11 cellular contexts compared by ENCODE assay signal in genomic region chr19:2337329-2337707, GRCh38. TPM values are rescaled to one million over a fixed set of nuclear protein-coding genes. Genes with fewer than 3 reads are reported as not detected.
DNase-seq lines count a peak whose midpoint lies in the region; ATAC-seq and TF ChIP-seq lines count a peak whose summit lies in the region.
"Had no signal": no experiment of that assay in that cellular context is flagged by ENCODE, and none has a peak within 500 bp of the region (broad histone marks: within the 10 kb centered on the region; RNA-seq: fewer than 3 reads in every experiment).

No MANE protein-coding gene starts in this region.

- H3K14ac ChIP-seq in IMR-90 (replicated peaks; ENCODE audit: low read depth, low read length) = no peak overlapping the region

- H2AFZ ChIP-seq in IMR-90 (replicated peaks; ENCODE audit: low read length, poor library complexity) = no peak overlapping the region

- H3K56ac ChIP-seq in IMR-90 (ENCODE audit: extremely low read depth, insufficient read depth, low read length) = no peak overlapping the region

- H3K36me3 ChIP-seq in IMR-90 (ENCODE audit: control insufficient read depth, insufficient read depth, low read length) = peaks cover 17% of the 10 kb centered on the region

- POLR2A ChIA-PET in IMR-90 (lab: Charles Lee; ENCODE audit: unreplicated experiment) = no interaction called here

- no peak overlapping the region for H2BK120ac ChIP-seq in IMR-90 (ENCODE audit: low read depth, low read length)

- no peak overlapping the region for H2AK9ac ChIP-seq in IMR-90 (replicated peaks; ENCODE audit: low read depth, low read length, poor library complexity)

- dilution Hi-C loops in IMR-90 (cut with HindIII; ENCODE audit: low sequenced_read_pairs, unreplicated experiment) = no loop called here

- TF ChIP-seq RAD21 in IMR-90 (IDR thresholded peaks at IDR 0.05; ENCODE audit: low read length) = no peak

- no peak overlapping the region for H4K8ac ChIP-seq in IMR-90 (ENCODE audit: low read depth in 2 of 2, low read length in 2 of 2)

- CTCF ChIA-PET in IMR-90 (lab: Yijun Ruan, JAX) = no interaction called here

- no peak overlapping the region for H3K9ac ChIP-seq in IMR-90 (ENCODE audit: low read depth, low read length)

- H4K20me1 ChIP-seq in IMR-90 (ENCODE audit: insufficient read depth, low read length) = peaks cover 28% of the 10 kb centered on the region

- no peak overlapping the region for H2BK15ac ChIP-seq in IMR-90 (ENCODE audit: low read depth, low read length)

- peaks cover 13% of the 10 kb centered on the region for H3K9me1 ChIP-seq in IMR-90 (ENCODE audit: insufficient read depth, low read length)

- H2BK5ac ChIP-seq in IMR-90 (ENCODE audit: low read depth, low read length, poor library complexity, severe bottlenecking) = no peak overlapping the region

- H4K5ac ChIP-seq in IMR-90 (ENCODE audit: low read depth, low read length) = no peak overlapping the region

- intact Hi-C loops in IMR-90 (cut with micrococcal nuclease) (no loop called here), dorsolateral prefrontal cortex (cut with DNase I) (no loop called here)

- H3K27me3 ChIP-seq in IMR-90 (ENCODE audit: control insufficient read depth, insufficient read depth, low read length) (no peaks in the 10 kb centered on the region), dorsolateral prefrontal cortex (no peaks in the 10 kb centered on the region)

- no peak overlapping the region for H2AK5ac ChIP-seq in IMR-90 (ENCODE audit: low read depth, low read length)

- DNase-seq in Ammon's horn (ENCODE audit: low spot score) (peak; percentile 76), IMR-90 (peak; percentile 43), dorsolateral prefrontal cortex (peak in 9 of 10 donors; percentile 60 to 78 (median 75)), midbrain (lab: John Stamatoyannopoulos, UW) (peak; percentile 64), SKM-1 (lab: John Stamatoyannopoulos, UW; ENCODE audit: unreplicated experiment) (no peak), SIG-M5 treated with dmso at 0.1 percent for 504 hours (lab: John Stamatoyannopoulos, UW; ENCODE audit: unreplicated experiment) (no peak)
- DNase-seq: CD4-positive, CD25-positive, alpha-beta regulatory T cell; cerebellar nuclear complex had no signal

- no peak overlapping the region for H4K91ac ChIP-seq in IMR-90 (ENCODE audit: insufficient read depth, low read depth, low read length)

- no peak overlapping the region for H3K4me2 ChIP-seq in IMR-90 (ENCODE audit: low read depth, low read length)

- H3K79me1 ChIP-seq in IMR-90 (ENCODE audit: low read depth in 1 of 2, low read length in 2 of 2) = peaks cover 20 to 43% of the 10 kb centered on the region in 2 experiments

- H3K4ac ChIP-seq in IMR-90 (ENCODE audit: low read depth, low read length) = no peak overlapping the region

- H3K23ac ChIP-seq in IMR-90 (ENCODE audit: low read depth, low read length) = no peak overlapping the region

- no peak overlapping the region for H3K27ac ChIP-seq in IMR-90 (ENCODE audit: insufficient read depth, low read length)
- H3K27ac ChIP-seq in dorsolateral prefrontal cortex = peak overlapping the region in 56 of 59 donors; percentile 20 to 92 (median 76)

- TF ChIP-seq POLR2A in IMR-90 (IDR thresholded peaks at IDR 0.05; ENCODE audit: low read depth, low read length) = no peak

- H3K4me1 ChIP-seq in IMR-90 (ENCODE audit: control insufficient read depth, insufficient read depth, low read length) = no peaks in the 10 kb centered on the region

- no TSS peak for BruUV-seq in IMR-90 (replicated peaks; lab: Mats Ljungman, UMichigan)

- H2BK20ac ChIP-seq in IMR-90 (ENCODE audit: low read depth, low read length) = no peak overlapping the region

- no peaks in the 10 kb centered on the region for H3K9me3 ChIP-seq in IMR-90 (ENCODE audit: control insufficient read depth, insufficient read depth, low read length)

- H3K4me3 ChIP-seq in IMR-90 (ENCODE audit: insufficient read depth, low read depth, low read length) (no peak overlapping the region), dorsolateral prefrontal cortex (peak overlapping the region in 8 of 59 donors; percentile 3 to 31 (median 16))
- H3K4me3 ChIP-seq: lung had no signal

- ATAC-seq in IMR-90 (ENCODE audit: low read depth) (peak; percentile 27; the same call in 1 of the 2 replicates), HG02884 (IDR thresholded peaks at IDR 0.05; ENCODE audit: unreplicated experiment) (no peak), GM19324 (IDR thresholded peaks at IDR 0.05; ENCODE audit: low FRiP score, unreplicated experiment) (no peak)

- TF ChIP-seq CTCF in IMR-90 (conservative IDR thresholded peaks at IDR 0.05; ENCODE audit: low read depth, low read length) (0 out of 2 replicates have a peak, but pooled peaks have one; percentile 5), dorsolateral prefrontal cortex (IDR thresholded peaks at IDR 0.05 in 54 of 56, conservative IDR thresholded peaks at IDR 0.05 in 2 of 56; ENCODE audit: low read depth in 1 of 56, partially characterized antibody in 56 of 56) (peak in 49 of 56 donors; percentile 13 to 69 (median 42))

- WGBS in IMR-90 (ENCODE audit: extremely low coverage in 2 of 2, insufficient read length in 1 of 2), 2 experiments = no CpG with 5 or more reads among the region's 19 CpGs

- H3K18ac ChIP-seq in IMR-90 (ENCODE audit: low read depth, low read length) = no peak overlapping the region

- in situ Hi-C loops in IMR-90 (cut with MboI; ENCODE audit: low sequenced_read_pairs) = no loop called here

TF ChIP-seq in IMR-90, 13 proteins besides CTCF, POLR2A, EP300 and RAD21:
- TF ChIP-seq ELK1 (IDR thresholded peaks at IDR 0.05; ENCODE audit: borderline replicate concordance, low read depth, low read length) = no peak
- TF ChIP-seq RFX5 (IDR thresholded peaks at IDR 0.05; ENCODE audit: low read depth, low read length) = no peak
- no peak for TF ChIP-seq MAZ (IDR thresholded peaks at IDR 0.05; ENCODE audit: borderline replicate concordance, low read depth, low read length)
- no peak for TF ChIP-seq RCOR1 (IDR thresholded peaks at IDR 0.05; ENCODE audit: insufficient replicate concordance, low read length)
- no peak for TF ChIP-seq CHD1 (IDR thresholded peaks at IDR 0.05; ENCODE audit: low read depth, low read length)
- TF ChIP-seq CEBPB (IDR thresholded peaks at IDR 0.05; ENCODE audit: low read depth, low read length) = no peak
- TF ChIP-seq, protein P1, sequence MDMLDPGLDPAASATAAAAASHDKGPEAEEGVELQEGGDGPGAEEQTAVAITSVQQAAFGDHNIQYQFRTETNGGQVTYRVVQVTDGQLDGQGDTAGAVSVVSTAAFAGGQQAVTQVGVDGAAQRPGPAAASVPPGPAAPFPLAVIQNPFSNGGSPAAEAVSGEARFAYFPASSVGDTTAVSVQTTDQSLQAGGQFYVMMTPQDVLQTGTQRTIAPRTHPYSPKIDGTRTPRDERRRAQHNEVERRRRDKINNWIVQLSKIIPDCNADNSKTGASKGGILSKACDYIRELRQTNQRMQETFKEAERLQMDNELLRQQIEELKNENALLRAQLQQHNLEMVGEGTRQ (IDR thresholded peaks at IDR 0.05; ENCODE audit: low read depth, low read length) = no peak
- no peak for TF ChIP-seq NFE2L2 (IDR thresholded peaks at IDR 0.05; ENCODE audit: low read depth, low read length)
- TF ChIP-seq MAFK (IDR thresholded peaks at IDR 0.05; ENCODE audit: low read depth, low read length) = no peak
- TF ChIP-seq FOS (IDR thresholded peaks at IDR 0.05; ENCODE audit: low read depth, low read length) = no peak
- TF ChIP-seq BHLHE40 (IDR thresholded peaks at IDR 0.05; ENCODE audit: low read depth, low read length) = no peak

RNA-seq across cellular contexts. Expression of gene SPPL2B, which starts 8.8 kb away (rescaled TPM):
- total RNA-seq in IMR-90 (2012; rRNA removed) = 3.4 and 4.2 TPM in 2 replicates
- polyA plus RNA-seq in IMR-90 (2012; rRNA removed) = 45.7 and 52.0 TPM in 2 replicates
- 25.9 and 36.5 TPM in 2 replicates for polyA plus RNA-seq in IMR-90 (2012; cell fraction: cytosol; rRNA removed)
- 327 and 736 TPM in 2 replicates for polyA plus RNA-seq in IMR-90 (2012; cell fraction: nucleus; rRNA removed; ENCODE audit: low replicate concordance)
- total RNA-seq in dorsolateral prefrontal cortex = 100 to 1,000 TPM in 7 of 120 experiments, 10 to 100 TPM in 113; 40.9 to 134 (median 70.6) TPM

RNA-seq across cellular contexts. Expression of gene LSM7, which starts 8.9 kb away (rescaled TPM):
- total RNA-seq in IMR-90 (2012; rRNA removed) (145 and 200 TPM in 2 replicates), dorsolateral prefrontal cortex (10 to 100 TPM; 25.2 to 59.5 (median 43.2) TPM)
- polyA plus RNA-seq in IMR-90 (2012; rRNA removed) = 544 and 708 TPM in 2 replicates
- 747 and 763 TPM in 2 replicates for polyA plus RNA-seq in IMR-90 (2012; cell fraction: cytosol; rRNA removed)
- polyA plus RNA-seq in IMR-90 (2012; cell fraction: nucleus; rRNA removed; ENCODE audit: low replicate concordance) = 274 and 317 TPM in 2 replicates

RNA-seq across cellular contexts. Expression of gene TMPRSS9, which starts 22.7 kb away (rescaled TPM):
- total RNA-seq in IMR-90 (2012; rRNA removed) (not detected in 2 replicates), dorsolateral prefrontal cortex (1 to 10 TPM in 1 of 120 experiments, under 1 TPM in 61, not detected in 58; 0.13 to 1.5 (median 0.29) TPM)
- not detected in 2 replicates for polyA plus RNA-seq in IMR-90 (2012; rRNA removed)
- not detected in 2 replicates for polyA plus RNA-seq in IMR-90 (2012; cell fraction: cytosol; rRNA removed)
- polyA plus RNA-seq in IMR-90 (2012; cell fraction: nucleus; rRNA removed; ENCODE audit: low replicate concordance) = 0.07 and 0.09 TPM in 2 replicates
- polyA plus RNA-seq: CD4-positive, CD25-positive, alpha-beta regulatory T cell had no signal

RNA-seq across cellular contexts. Expression of gene LINGO3, which starts 29.4 kb away (rescaled TPM):
- not detected in 2 replicates for total RNA-seq in IMR-90 (2012; rRNA removed)
- polyA plus RNA-seq in IMR-90 (2012; rRNA removed) = not detected in 2 replicates
- 0.03 TPM in 1 of 2 replicates, not detected in the other for polyA plus RNA-seq in IMR-90 (2012; cell fraction: cytosol; rRNA removed)
- not detected in 2 replicates for polyA plus RNA-seq in IMR-90 (2012; cell fraction: nucleus; rRNA removed; ENCODE audit: low replicate concordance)
- total RNA-seq in dorsolateral prefrontal cortex = 10 to 100 TPM in 1 of 120 experiments, 1 to 10 TPM in 119; 1.7 to 16.2 (median 4.4) TPM

RNA-seq across cellular contexts. Expression of gene PEAK3, which starts 55.3 kb away (rescaled TPM):
- under 0.01 TPM in 1 of 2 replicates, not detected in the other for total RNA-seq in IMR-90 (2012; rRNA removed)
- 0.09 and 0.19 TPM in 2 replicates for polyA plus RNA-seq in IMR-90 (2012; rRNA removed)
- 0.09 and 0.15 TPM in 2 replicates for polyA plus RNA-seq in IMR-90 (2012; cell fraction: cytosol; rRNA removed)
- 0.14 TPM in 1 of 2 replicates, not detected in the other for polyA plus RNA-seq in IMR-90 (2012; cell fraction: nucleus; rRNA removed; ENCODE audit: low replicate concordance)
- total RNA-seq in dorsolateral prefrontal cortex = 1 to 10 TPM in 12 of 120 experiments, under 1 TPM in 101, not detected in 7; 0.16 to 1.5 (median 0.55) TPM
- total RNA-seq: CD4-positive, CD25-positive, alpha-beta regulatory T cell had no signal

Comparison
In these comparisons a context has a peak if more than half of its experiments do, and no peak if none do; other contexts are left out.
1. DNase-seq: peak in Ammon's horn (single experiment), IMR-90 (single experiment), dorsolateral prefrontal cortex (9 of 10) and midbrain (single experiment); none in SKM-1 (single experiment) and SIG-M5 treated with dmso at 0.1 percent for 504 hours (single experiment).